14 cellular contexts compared by ENCODE assay signal in the genomic region with DNA sequence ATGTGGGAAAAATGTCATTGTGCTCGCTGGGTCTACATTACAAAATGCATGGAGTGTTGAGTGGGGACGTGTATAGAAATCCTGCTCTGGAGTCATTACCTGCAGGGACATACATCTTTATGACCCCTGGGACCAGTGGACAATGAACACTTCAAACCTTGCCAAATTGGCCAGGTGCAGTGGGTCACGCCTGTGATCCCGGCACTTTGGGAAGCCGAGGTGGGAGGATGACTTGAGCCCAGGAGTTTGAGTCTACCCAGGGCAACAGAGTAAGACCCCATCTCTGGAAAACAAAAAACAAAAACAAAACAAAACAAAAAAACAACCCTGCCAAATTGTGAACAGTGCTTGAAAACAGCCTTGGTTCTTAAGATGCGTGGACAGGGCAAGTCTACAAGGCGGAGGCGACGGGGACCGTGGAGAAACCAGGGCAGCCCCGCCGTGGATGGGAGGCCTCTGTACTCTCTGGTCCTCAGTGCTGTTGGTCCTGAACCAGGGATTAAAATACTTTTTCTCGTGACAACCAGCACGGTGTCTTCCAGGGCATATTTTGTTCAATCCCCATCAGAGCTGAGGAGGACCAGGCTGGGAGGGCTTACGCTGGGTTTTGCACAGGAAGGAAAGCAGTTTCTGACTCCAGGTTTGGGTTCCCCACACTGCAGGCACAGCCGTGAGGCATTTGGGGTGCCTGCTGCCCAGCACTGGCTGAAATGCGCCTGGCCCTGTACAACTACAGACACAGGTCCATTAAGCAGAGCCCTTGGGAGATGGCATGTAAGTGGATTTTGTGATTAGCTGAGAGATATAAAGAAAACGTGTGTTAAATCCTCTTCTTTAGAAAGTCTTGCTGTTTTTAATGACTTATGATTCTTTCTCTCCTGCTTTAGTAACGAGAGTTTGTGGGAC. TPM values are rescaled to one million over a fixed set of nuclear protein-coding genes. Genes with fewer than 3 reads are reported as not detected.
DNase-seq lines count a peak whose midpoint lies in the region; ATAC-seq, FAIRE-seq and TF ChIP-seq lines count a peak whose summit lies in the region.
"Had no signal": no experiment of that assay in that cellular context is flagged by ENCODE, and none has a peak within 500 bp of the region (broad histone marks: within the 10 kb centered on the region; RNA-seq: fewer than 3 reads in every experiment).

No MANE protein-coding gene starts in this region.

- H2AFZ ChIP-seq in MM.1S (ENCODE audit: low read length) (peak overlapping the region; percentile 67), K562 (ENCODE audit: low read depth, low read length) (peak overlapping the region; percentile 49; the same call in 1 of the 2 replicates)

- no peaks in the 10 kb centered on the region for H3K79me2 ChIP-seq in MM.1S (ENCODE audit: low read length)
- H3K79me2 ChIP-seq in K562 (ENCODE audit: control insufficient read depth, insufficient read depth, low read length): no peaks in the 10 kb centered on the region

- no peak for TF ChIP-seq RAD21 in K562 (CRISPR knock-in tag; conservative IDR thresholded peaks at IDR 0.05 in 1 of 2, IDR thresholded peaks at IDR 0.05 in 1 of 2)

- H3K9me1 ChIP-seq in K562 (ENCODE audit: control insufficient read depth, insufficient read depth, low read length): no peaks in the 10 kb centered on the region

- H3F3A ChIP-seq in MM.1S (ENCODE audit: insufficient read depth, low read length): no peaks in the 10 kb centered on the region

- in situ Hi-C loops in K562 (cut with MboI): no loop called here

- no peak for TF ChIP-seq CTCF in MM.1S (IDR thresholded peaks at IDR 0.05; ENCODE audit: low read length)
- TF ChIP-seq CTCF in K562 (IDR thresholded peaks at IDR 0.05 in 2 of 3, conservative IDR thresholded peaks at IDR 0.05 in 1 of 3; ENCODE audit: insufficient read depth in 2 of 3, low read depth in 1 of 3, low read length in 3 of 3): no peak
- no peak for TF ChIP-seq CTCF in upper lobe of right lung (IDR thresholded peaks at IDR 0.05)

- TF ChIP-seq EP300 in K562 (IDR thresholded peaks at IDR 0.05; ENCODE audit: low read length): no peak

- H3K9ac ChIP-seq in MM.1S (ENCODE audit: low read length): peak overlapping the region; percentile 8; the same call in 1 of the 2 replicates
- H3K9ac ChIP-seq in K562 (ENCODE audit: insufficient read depth in 1 of 2, low read depth in 2 of 2, low read length in 2 of 2): 0 out of 4 replicates have a peak overlapping the region, but pooled peaks of 1 of the 2 experiments have one; percentile 77

- H3K27ac Mint-ChIP-seq in activated naive CD4-positive, alpha-beta T cell treated with anti-CD3 and anti-CD28 coated beads for 36 hours: peak overlapping the region; percentile 68
- no peak overlapping the region for H3K27ac Mint-ChIP-seq in activated naive CD4-positive, alpha-beta T cell treated with anti-CD3 and anti-CD28 coated beads, Interleukin-2, amount 50 U/mL, for 72 hours

- H3K27me3 Mint-ChIP-seq in activated naive CD4-positive, alpha-beta T cell treated with anti-CD3 and anti-CD28 coated beads for 36 hours (ENCODE audit: low read depth): no peaks in the 10 kb centered on the region

- H4K20me1 ChIP-seq in MM.1S (ENCODE audit: insufficient read depth, low read length): no peaks in the 10 kb centered on the region
- H4K20me1 ChIP-seq in K562 (replicated peaks; ENCODE audit: control insufficient read depth, insufficient read depth, low read length): no peaks in the 10 kb centered on the region

- WGBS in K562 (ENCODE audit: insufficient coverage, low coverage, missing lambda C conversion rate): 50% methylated on average over 19 of the region's 19 CpGs

- no TSS peak for BruUV-seq in K562 (replicated peaks; lab: Mats Ljungman, UMichigan)

- H3K9me3 ChIP-seq in MM.1S (replicated peaks; ENCODE audit: insufficient read depth, low read length): no peaks in the 10 kb centered on the region
- H3K9me3 ChIP-seq in K562 (replicated peaks; ENCODE audit: control insufficient read depth, insufficient read depth, low read depth, low read length): peaks cover 10% of the 10 kb centered on the region
- no peaks in the 10 kb centered on the region for H3K9me3 ChIP-seq in upper lobe of right lung
- H3K9me3 ChIP-seq: upper lobe of left lung had no signal

- POLR2A ChIA-PET in K562 (lab: Yijun Ruan, JAX): no interaction called here

- no peak for FAIRE-seq in K562 (lab: Jason Lieb, UNC)

- no peak overlapping the region for H3K4me3 Mint-ChIP-seq in activated naive CD4-positive, alpha-beta T cell treated with anti-CD3 and anti-CD28 coated beads for 36 hours

- H3K36me3 ChIP-seq in MM.1S (replicated peaks; ENCODE audit: insufficient read depth, low read length): no peaks in the 10 kb centered on the region
- H3K36me3 ChIP-seq in K562 (ENCODE audit: control insufficient read depth, insufficient read depth, low read length): no peaks in the 10 kb centered on the region
- no peaks in the 10 kb centered on the region for H3K36me3 ChIP-seq in upper lobe of right lung
- H3K36me3 ChIP-seq: upper lobe of left lung had no signal

- H3K27me3 ChIP-seq in MM.1S (replicated peaks; ENCODE audit: insufficient read depth, low read length) (no peaks in the 10 kb centered on the region), K562 (ENCODE audit: control insufficient read depth in 2 of 2, insufficient read depth in 2 of 2, low read length in 2 of 2) (0 out of 5 replicates have a peak, but pooled peaks cover 0 to 5% of the 10 kb centered on the region in 2 experiments), upper lobe of right lung (no peaks in the 10 kb centered on the region)
- H3K27me3 ChIP-seq: upper lobe of left lung had no signal

- H3K27ac ChIP-seq in MM.1S (ENCODE audit: low read length): peak overlapping the region; percentile 38; the same call in 1 of the 2 replicates
- no peak overlapping the region for H3K27ac ChIP-seq in K562 (ENCODE audit: extremely low read depth, low read depth, low read length)
- no peak overlapping the region for H3K27ac ChIP-seq in upper lobe of right lung
- H3K27ac ChIP-seq: upper lobe of left lung had no signal

- peaks cover 18% of the 10 kb centered on the region for H3K4me1 Mint-ChIP-seq in activated naive CD4-positive, alpha-beta T cell treated with anti-CD3 and anti-CD28 coated beads for 36 hours (ENCODE audit: low read depth)

- H3K4me1 ChIP-seq in MM.1S (ENCODE audit: low read length) (peaks cover 6% of the 10 kb centered on the region), K562 (replicated peaks in 1 of 2; ENCODE audit: control insufficient read depth in 2 of 2, insufficient read depth in 2 of 2, low read length in 2 of 2) (peaks cover 11 to 36% of the 10 kb centered on the region in 2 experiments), upper lobe of right lung (no peaks in the 10 kb centered on the region)
- H3K4me1 ChIP-seq: upper lobe of left lung had no signal

- no peak for DNase-seq in activated naive CD4-positive, alpha-beta T cell treated with anti-CD3 and anti-CD28 coated beads for 36 hours
- DNase-seq in activated naive CD4-positive, alpha-beta T cell treated with anti-CD3 and anti-CD28 coated beads, Interleukin-2, amount 50 U/mL, for 72 hours (ENCODE audit: low spot score in 2 of 2): no peak
- peak; percentile 12 for DNase-seq in MM.1S
- DNase-seq in K562 (ENCODE audit: extremely low read depth in 1 of 4, low spot score in 3 of 4): no peak
- DNase-seq in upper lobe of right lung: peak; percentile 45
- DNase-seq in KG1 (lab: John Stamatoyannopoulos, UW): no peak
- DNase-seq: erythroblast; kidney glomerular epithelial cell; NCI-H1694 treated with DMSO at 0.1 percent for 48 hours; stimulated activated CD4-positive, alpha-beta T cell treated with anti-CD3 and anti-CD28 coated beads, Interleukin-1b, Interleukin-23, amount 100 ng/mL, for 48 hours had no signal

- H3K9me3 Mint-ChIP-seq in activated naive CD4-positive, alpha-beta T cell treated with anti-CD3 and anti-CD28 coated beads for 36 hours: peaks cover 2% of the 10 kb centered on the region
- H3K9me3 Mint-ChIP-seq in activated naive CD4-positive, alpha-beta T cell treated with anti-CD3 and anti-CD28 coated beads, Interleukin-2, amount 50 U/mL, for 72 hours: no peaks in the 10 kb centered on the region

- H3K4me2 ChIP-seq in MM.1S (ENCODE audit: low read depth, low read length) (peak overlapping the region; percentile 70), K562 (ENCODE audit: insufficient read depth, low read length) (no peak overlapping the region)

- CTCF ChIA-PET in activated naive CD4-positive, alpha-beta T cell treated with anti-CD3 and anti-CD28 coated beads for 36 hours (lab: Charles Lee): interaction anchor here (0.5 kb wide), 1 partner anchor 197 kb away, joined by 3 read pairs; no protein-coding TSS in a partner anchor
- CTCF ChIA-PET in K562 (lab: Yijun Ruan, JAX; ENCODE audit: low intra/inter-chr PET ratio): no interaction called here

- H3K36me3 Mint-ChIP-seq in activated naive CD4-positive, alpha-beta T cell treated with anti-CD3 and anti-CD28 coated beads for 36 hours (ENCODE audit: low read depth): no peaks in the 10 kb centered on the region
- peaks cover 0 to 4% of the 10 kb centered on the region in 2 donors for H3K36me3 Mint-ChIP-seq in activated naive CD4-positive, alpha-beta T cell treated with anti-CD3 and anti-CD28 coated beads, Interleukin-2, amount 50 U/mL, for 72 hours

- no peak for TF ChIP-seq POLR2A in K562 (conservative IDR thresholded peaks at IDR 0.05)

- no peak for ATAC-seq in activated naive CD4-positive, alpha-beta T cell treated with anti-CD3 and anti-CD28 coated beads, Interleukin-2, amount 50 U/mL, for 72 hours
- ATAC-seq in K562 (no peak; the same call in 2 of the 3 replicates), upper lobe of right lung (no peak), GM19395 (IDR thresholded peaks at IDR 0.05; ENCODE audit: unreplicated experiment) (no peak), GM19351 (IDR thresholded peaks at IDR 0.05; ENCODE audit: unreplicated experiment) (no peak)

- H3K4me3 ChIP-seq in MM.1S (ENCODE audit: low read length) (peak overlapping the region; percentile 7; the same call in 1 of the 2 replicates), K562 (no peak overlapping the region), upper lobe of right lung (no peak overlapping the region)
- H3K4me3 ChIP-seq: upper lobe of left lung had no signal

- intact Hi-C loops in activated naive CD4-positive, alpha-beta T cell treated with anti-CD3 and anti-CD28 coated beads for 36 hours (cut with micrococcal nuclease): no loop called here
- intact Hi-C loops in K562 (cut with micrococcal nuclease) (no loop called here), upper lobe of right lung (cut with DNase I) (no loop called here)

- no peaks in the 10 kb centered on the region for H3K9me2 ChIP-seq in MM.1S (replicated peaks; ENCODE audit: insufficient read depth, low read length)

RNA-seq across cellular contexts. Expression of gene COLEC11, which starts 13.7 kb away (rescaled TPM):
- under 1 TPM in 1 of 2 experiments, not detected in 1; 0.15 TPM for total RNA-seq in activated naive CD4-positive, alpha-beta T cell treated with anti-CD3 and anti-CD28 coated beads for 36 hours
- total RNA-seq in activated naive CD4-positive, alpha-beta T cell treated with anti-CD3 and anti-CD28 coated beads, Interleukin-2, amount 50 U/mL, for 72 hours: not detected
- total RNA-seq in K562 (2011; cell fraction: chromatin; rRNA removed; ENCODE audit: low replicate concordance): 2.0 and 3.4 TPM in 2 replicates
- total RNA-seq in K562 (2011; cell fraction: nucleolus; rRNA removed): 3.3 and 3.7 TPM in 2 replicates
- 3.4 and 3.7 TPM in 2 replicates for total RNA-seq in K562 (2011; cell fraction: nucleoplasm; rRNA removed)
- total RNA-seq in K562 (2014; rRNA removed) (2.9 and 5.4 TPM in 2 replicates), K562 (2014; rRNA removed; fragmentation: Illumina TruSeq; extraction: Trizol) (0.67 and 0.98 TPM in 2 replicates), K562 (2015; rRNA removed; fragmentation: Illumina TruSeq; extraction: Trizol) (2.0 and 2.6 TPM in 2 replicates), K562 (2021) (2.9 and 4.3 TPM in 2 replicates), upper lobe of right lung (1.5 TPM)
- polyA plus RNA-seq in K562 (2011; rRNA removed) (0.93 and 1.6 TPM in 2 replicates), K562 (2014; fragmentation: Illumina TruSeq; extraction: Trizol) (1.8 and 3.2 TPM in 2 replicates), K562 (2014; fragmentation: Nextera tagmentation; extraction: Ambion mirVana) (under 1 TPM; 0.32 to 0.73 TPM), K562 (2014; rRNA removed) (3.3 and 4.3 TPM in 2 replicates)
- 1.6 and 4.7 TPM in 2 replicates for polyA plus RNA-seq in K562 (2011; cell fraction: cytosol; rRNA removed)
- 0.69 and 1.5 TPM in 2 replicates for polyA plus RNA-seq in K562 (2011; cell fraction: nucleus; rRNA removed)
- polyA plus RNA-seq in K562 (2012): 3.8 and 6.7 TPM in 2 replicates
- polyA minus RNA-seq in K562 (2011; rRNA and poly(A)+ RNA removed): 0.63 and 1.2 TPM in 2 replicates
- polyA minus RNA-seq in K562 (2011; cell fraction: cytosol; rRNA and poly(A)+ RNA removed): not detected in 2 replicates
- polyA minus RNA-seq in K562 (2011; cell fraction: nucleus; rRNA and poly(A)+ RNA removed): 0.54 and 0.78 TPM in 2 replicates
- total RNA-seq: SK-MEL-5 had no signal

RNA-seq across cellular contexts. Expression of gene RPS7, which starts 33.6 kb away (rescaled TPM):
- total RNA-seq in activated naive CD4-positive, alpha-beta T cell treated with anti-CD3 and anti-CD28 coated beads for 36 hours: 1,000 to 10,000 TPM; 1,982 to 2,051 TPM
- 1,000 to 10,000 TPM; 1,548 to 2,231 TPM for total RNA-seq in activated naive CD4-positive, alpha-beta T cell treated with anti-CD3 and anti-CD28 coated beads, Interleukin-2, amount 50 U/mL, for 72 hours
- 147 and 178 TPM in 2 replicates for total RNA-seq in K562 (2011; cell fraction: chromatin; rRNA removed; ENCODE audit: low replicate concordance)
- 248 and 275 TPM in 2 replicates for total RNA-seq in K562 (2011; cell fraction: nucleolus; rRNA removed)
- 393 and 713 TPM in 2 replicates for total RNA-seq in K562 (2011; cell fraction: nucleoplasm; rRNA removed)
- total RNA-seq in K562 (2014; rRNA removed): 2,103 and 2,507 TPM in 2 replicates
- total RNA-seq in K562 (2014; rRNA removed; fragmentation: Illumina TruSeq; extraction: Trizol): 3,088 and 3,235 TPM in 2 replicates
- 4,033 and 4,169 TPM in 2 replicates for total RNA-seq in K562 (2015; rRNA removed; fragmentation: Illumina TruSeq; extraction: Trizol)
- total RNA-seq in K562 (2021): 2,201 and 2,441 TPM in 2 replicates
- 2,427 and 2,760 TPM in 2 replicates for polyA plus RNA-seq in K562 (2011; rRNA removed)
- polyA plus RNA-seq in K562 (2011; cell fraction: cytosol; rRNA removed): 843 and 1,466 TPM in 2 replicates
- polyA plus RNA-seq in K562 (2011; cell fraction: nucleus; rRNA removed): 522 and 963 TPM in 2 replicates
- 1,908 and 2,807 TPM in 2 replicates for polyA plus RNA-seq in K562 (2012)
- 2,675 and 2,931 TPM in 2 replicates for polyA plus RNA-seq in K562 (2014; fragmentation: Illumina TruSeq; extraction: Trizol)
- polyA plus RNA-seq in K562 (2014; fragmentation: Nextera tagmentation; extraction: Ambion mirVana): 1,000 to 10,000 TPM; 2,718 to 3,051 TPM
- 2,676 and 2,779 TPM in 2 replicates for polyA plus RNA-seq in K562 (2014; rRNA removed)
- 462 and 473 TPM in 2 replicates for polyA minus RNA-seq in K562 (2011; rRNA and poly(A)+ RNA removed)
- 394 and 466 TPM in 2 replicates for polyA minus RNA-seq in K562 (2011; cell fraction: cytosol; rRNA and poly(A)+ RNA removed)
- 97.9 and 170 TPM in 2 replicates for polyA minus RNA-seq in K562 (2011; cell fraction: nucleus; rRNA and poly(A)+ RNA removed)
- 807 TPM for total RNA-seq in upper lobe of right lung

RNA-seq across cellular contexts. Expression of gene ALLC, which starts 49.4 kb away (rescaled TPM):
- not detected for total RNA-seq in activated naive CD4-positive, alpha-beta T cell treated with anti-CD3 and anti-CD28 coated beads for 36 hours
- total RNA-seq in activated naive CD4-positive, alpha-beta T cell treated with anti-CD3 and anti-CD28 coated beads, Interleukin-2, amount 50 U/mL, for 72 hours: not detected
- not detected in 2 replicates for total RNA-seq in K562 (2011; cell fraction: chromatin; rRNA removed; ENCODE audit: low replicate concordance)
- total RNA-seq in K562 (2011; cell fraction: nucleolus; rRNA removed): not detected in 2 replicates
- not detected in 2 replicates for total RNA-seq in K562 (2011; cell fraction: nucleoplasm; rRNA removed)
- total RNA-seq in K562 (2014; rRNA removed) (not detected in 2 replicates), K562 (2014; rRNA removed; fragmentation: Illumina TruSeq; extraction: Trizol) (not detected in 2 replicates), K562 (2015; rRNA removed; fragmentation: Illumina TruSeq; extraction: Trizol) (not detected in 2 replicates), K562 (2021) (not detected in 2 replicates), upper lobe of right lung (not detected)
- polyA plus RNA-seq in K562 (2011; rRNA removed) (not detected in 2 replicates), K562 (2014; fragmentation: Illumina TruSeq; extraction: Trizol) (not detected in 2 replicates), K562 (2014; fragmentation: Nextera tagmentation; extraction: Ambion mirVana) (not detected), K562 (2014; rRNA removed) (not detected in 2 replicates)
- polyA plus RNA-seq in K562 (2011; cell fraction: cytosol; rRNA removed): not detected in 2 replicates
- not detected in 2 replicates for polyA plus RNA-seq in K562 (2011; cell fraction: nucleus; rRNA removed)
- polyA plus RNA-seq in K562 (2012): not detected in 2 replicates
- not detected in 2 replicates for polyA minus RNA-seq in K562 (2011; rRNA and poly(A)+ RNA removed)
- polyA minus RNA-seq in K562 (2011; cell fraction: cytosol; rRNA and poly(A)+ RNA removed): not detected in 2 replicates
- polyA minus RNA-seq in K562 (2011; cell fraction: nucleus; rRNA and poly(A)+ RNA removed): not detected in 2 replicates
- total RNA-seq: SK-MEL-5, upper lobe of left lung had no signal

RNA-seq across cellular contexts. Expression of gene RNASEH1, which starts 50.5 kb away (rescaled TPM):
- 10 to 100 TPM; 23.0 to 24.0 TPM for total RNA-seq in activated naive CD4-positive, alpha-beta T cell treated with anti-CD3 and anti-CD28 coated beads for 36 hours
- total RNA-seq in activated naive CD4-positive, alpha-beta T cell treated with anti-CD3 and anti-CD28 coated beads, Interleukin-2, amount 50 U/mL, for 72 hours: 10 to 100 TPM; 18.3 to 21.9 TPM
- total RNA-seq in K562 (2011; cell fraction: chromatin; rRNA removed; ENCODE audit: low replicate concordance): 18.2 and 25.1 TPM in 2 replicates
- total RNA-seq in K562 (2011; cell fraction: nucleolus; rRNA removed): 21.2 and 21.8 TPM in 2 replicates
- total RNA-seq in K562 (2011; cell fraction: nucleoplasm; rRNA removed): 16.9 and 21.5 TPM in 2 replicates
- 46.5 and 46.8 TPM in 2 replicates for total RNA-seq in K562 (2014; rRNA removed)
- 40.8 and 42.8 TPM in 2 replicates for total RNA-seq in K562 (2014; rRNA removed; fragmentation: Illumina TruSeq; extraction: Trizol)
- 47.1 and 47.5 TPM in 2 replicates for total RNA-seq in K562 (2015; rRNA removed; fragmentation: Illumina TruSeq; extraction: Trizol)
- 44.1 and 45.6 TPM in 2 replicates for total RNA-seq in K562 (2021)
- polyA plus RNA-seq in K562 (2011; rRNA removed): 21.7 and 25.7 TPM in 2 replicates
- polyA plus RNA-seq in K562 (2011; cell fraction: cytosol; rRNA removed): 13.4 and 16.5 TPM in 2 replicates
- polyA plus RNA-seq in K562 (2011; cell fraction: nucleus; rRNA removed): 19.4 and 20.6 TPM in 2 replicates
- 19.1 and 35.8 TPM in 2 replicates for polyA plus RNA-seq in K562 (2012)
- polyA plus RNA-seq in K562 (2014; fragmentation: Illumina TruSeq; extraction: Trizol): 34.7 and 35.3 TPM in 2 replicates
- polyA plus RNA-seq in K562 (2014; fragmentation: Nextera tagmentation; extraction: Ambion mirVana): 10 to 100 TPM; 27.5 to 32.7 TPM
- 46.8 and 47.9 TPM in 2 replicates for polyA plus RNA-seq in K562 (2014; rRNA removed)
- polyA minus RNA-seq in K562 (2011; rRNA and poly(A)+ RNA removed): 20.3 and 20.5 TPM in 2 replicates
- 14.8 and 18.3 TPM in 2 replicates for polyA minus RNA-seq in K562 (2011; cell fraction: cytosol; rRNA and poly(A)+ RNA removed)
- polyA minus RNA-seq in K562 (2011; cell fraction: nucleus; rRNA and poly(A)+ RNA removed): 14.9 and 20.8 TPM in 2 replicates
- 18.6 TPM for total RNA-seq in upper lobe of right lung

Comparison
In these comparisons a context has a peak if more than half of its experiments do, and no peak if none do; other contexts are left out.
1. DNase-seq: peak in MM.1S (single experiment) and upper lobe of right lung (single experiment); none in activated naive CD4-positive, alpha-beta T cell treated with anti-CD3 and anti-CD28 coated beads for 36 hours (single experiment), activated naive CD4-positive, alpha-beta T cell treated with anti-CD3 and anti-CD28 coated beads, Interleukin-2, amount 50 U/mL, for 72 hours (0 of 2), K562 (0 of 4) and KG1 (single experiment).